8 cellular contexts compared by ENCODE assay signal in genomic region chr6:26205161-26205624, GRCh38.
DNase-seq lines count a peak whose midpoint lies in the region; ATAC-seq and TF ChIP-seq lines count a peak whose summit lies in the region.

No MANE protein-coding gene starts in this region.

- peak overlapping the region; percentile 84 for H3K4me3 ChIP-seq in GM12864 (ENCODE audit: low read depth, low read length)
- H3K4me3 ChIP-seq in colonic mucosa, result peak overlapping the region; percentile 70

- H3K27me3 ChIP-seq in colonic mucosa, result no peaks in the 10 kb centered on the region

- peak overlapping the region; percentile 78 to 97 for H3K9ac ChIP-seq in colonic mucosa (ENCODE audit: low read depth in 2 of 2, low read length in 2 of 2)

- DNase-seq in GM12864 (ENCODE audit: low read depth) (no peak), NCI-H226 (peak; percentile 85), colonic mucosa (peak; percentile 79), left kidney (ENCODE audit: low read depth, low spot score) (peak; percentile 97), 8988T (no peak)
- DNase-seq in stimulated activated CD4-positive, alpha-beta T cell treated with anti-CD3 and anti-CD28 coated beads, Interleukin-4, amount 100 ng/mL, for 4 hours, result peak; percentile 60 to 83

- intact Hi-C loops in colonic mucosa (cut with DNase I), result no loop called here

- H3K4me1 ChIP-seq in colonic mucosa, result no peaks in the 10 kb centered on the region

- no peaks in the 10 kb centered on the region for H3K9me3 ChIP-seq in colonic mucosa

- H3K27ac ChIP-seq in colonic mucosa, result peak overlapping the region; percentile 99

- no peaks in the 10 kb centered on the region for H3K36me3 ChIP-seq in colonic mucosa

- no peak for TF ChIP-seq CTCF in GM12864 (IDR thresholded peaks at IDR 0.05; ENCODE audit: low read depth, low read length, missing control alignments)
- TF ChIP-seq CTCF in colonic mucosa (IDR thresholded peaks at IDR 0.05), result no peak

- peak; percentile 39 for ATAC-seq in HG03025 (IDR thresholded peaks at IDR 0.05; ENCODE audit: low FRiP score, unreplicated experiment)
- peak; percentile 69 to 70 for ATAC-seq in activated CD4-positive, CD25-positive, alpha-beta regulatory T cell treated with anti-CD3 and anti-CD28 coated beads, Interleukin-2, amount 50 U/mL, for 24 hours

Comparison
In these comparisons a context has a peak if more than half of its experiments do, and no peak if none do; other contexts are left out.
1. DNase-seq: peak in NCI-H226 (single experiment), colonic mucosa (single experiment), left kidney (single experiment) and stimulated activated CD4-positive, alpha-beta T cell treated with anti-CD3 and anti-CD28 coated beads, Interleukin-4, amount 100 ng/mL, for 4 hours (2 of 2); none in GM12864 (single experiment) and 8988T (single experiment).